20 cellular contexts compared by ENCODE assay signal in the genomic region with DNA sequence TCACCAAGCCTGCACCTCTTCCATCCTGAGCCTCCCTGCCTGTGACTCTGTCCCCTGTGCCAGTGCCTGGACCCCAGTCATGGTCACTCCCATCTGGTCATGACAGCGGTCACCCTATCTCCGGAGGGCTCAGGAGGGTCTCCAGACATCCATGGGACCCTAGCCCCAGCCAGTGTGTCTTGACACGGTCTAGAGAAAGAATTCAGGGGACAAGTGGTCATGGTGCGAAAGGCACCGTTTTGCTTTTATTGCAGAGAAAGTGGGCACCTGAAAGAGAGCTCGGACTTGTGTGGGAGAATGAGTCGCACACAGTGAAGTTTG. TPM values are rescaled to one million over a fixed set of nuclear protein-coding genes. Genes with fewer than 3 reads are reported as not detected.
DNase-seq lines count a peak whose midpoint lies in the region; ATAC-seq and TF ChIP-seq lines count a peak whose summit lies in the region.
"Had no signal": no experiment of that assay in that cellular context is flagged by ENCODE, and none has a peak within 500 bp of the region (broad histone marks: within the 10 kb centered on the region; RNA-seq: fewer than 3 reads in every experiment).

No MANE protein-coding gene starts in this region.

- H3K9me3 Mint-ChIP-seq in CD14-positive monocyte: peaks cover 0 to 18% (median 9%) of the 10 kb centered on the region in 7 donors
- H3K9me3 Mint-ChIP-seq: CD8-positive, alpha-beta T cell had no signal

- H3K27me3 ChIP-seq in Panc1 (ENCODE audit: control insufficient read depth, insufficient read depth, low read length): no peaks in the 10 kb centered on the region
- H3K27me3 ChIP-seq in neuronal stem cell (ENCODE audit: control insufficient read depth in 3 of 3, insufficient read depth in 3 of 3, low read depth in 1 of 3, low read length in 3 of 3): peaks cover 7 to 79% (median 43%) of the 10 kb centered on the region in 3 experiments

- in situ Hi-C loops in Panc1 (cut with HindIII; ENCODE audit: low pct_unique_long_range_greater_than_20kb, low sequenced_read_pairs): loop anchor here (25.0 kb wide), 1 partner anchor 159 kb away; no protein-coding TSS in a partner anchor

- intact Hi-C loops in CD14-positive monocyte (cut with micrococcal nuclease) (no loop called here), Panc1 (cut with micrococcal nuclease; ENCODE audit: unreplicated experiment) (no loop called here)

- peaks cover 74 to 84% (median 76%) of the 10 kb centered on the region in 3 donors for H3K27me3 Mint-ChIP-seq in CD14-positive monocyte (ENCODE audit: low read depth in 3 of 3)

- no peak overlapping the region for H3K9ac ChIP-seq in neuronal stem cell (ENCODE audit: low read depth, low read length, poor library complexity)

- no peaks in the 10 kb centered on the region for H3K9me3 ChIP-seq in Panc1 (ENCODE audit: control insufficient read depth, insufficient read depth, low read depth, low read length)
- H3K9me3 ChIP-seq in neuronal stem cell (replicated peaks in 1 of 2; ENCODE audit: control insufficient read depth in 2 of 2, insufficient read depth in 1 of 2, low read depth in 1 of 2, low read length in 2 of 2): no peaks in the 10 kb centered on the region
- H3K9me3 ChIP-seq: A549, Caco-2, HAP-1 had no signal

- no peak overlapping the region for H4K8ac ChIP-seq in neuronal stem cell (ENCODE audit: low read depth, low read length)

- TF ChIP-seq CTCF in CD14-positive monocyte (IDR thresholded peaks at IDR 0.05) (no peak), Panc1 (IDR thresholded peaks at IDR 0.05) (no peak)

- POLR2A ChIA-PET in Panc1 (lab: Charles Lee): no interaction called here

- no CpG with 5 or more reads among the region's 7 CpGs for WGBS in neuronal stem cell (ENCODE audit: extremely low coverage in 2 of 2, insufficient read length in 2 of 2, insufficient replicate concordance in 1 of 2), 2 donors

- H3K4me1 Mint-ChIP-seq in CD14-positive monocyte: peaks cover 22% of the 10 kb centered on the region

- H3K4me1 ChIP-seq in Panc1 (ENCODE audit: control insufficient read depth, insufficient read depth, low read length) (peaks cover 42% of the 10 kb centered on the region), neuronal stem cell (ENCODE audit: control insufficient read depth in 2 of 2, insufficient read depth in 1 of 2, low read depth in 1 of 2, low read length in 2 of 2) (peaks cover 5 to 20% of the 10 kb centered on the region in 2 donors)
- H3K4me1 ChIP-seq: HAP-1 had no signal

- CTCF ChIA-PET in Panc1 (lab: Charles Lee): interaction anchor here (1.7 kb wide), 1 partner anchor 159 kb away, joined by 8 read pairs; no protein-coding TSS in a partner anchor

- H3K36me3 Mint-ChIP-seq in CD14-positive monocyte: peaks cover 14 to 17% of the 10 kb centered on the region in 2 donors
- H3K36me3 Mint-ChIP-seq: CD4-positive, CD25-positive, alpha-beta regulatory T cell; CD8-positive, alpha-beta T cell had no signal

- H3K4me2 ChIP-seq in neuronal stem cell (ENCODE audit: insufficient read depth, low read length, poor library complexity, severe bottlenecking): no peak overlapping the region
- H3K4me2 ChIP-seq: A549, GM23338 had no signal

- no peak overlapping the region for H3K14ac ChIP-seq in neuronal stem cell (ENCODE audit: low read length)

- no peaks in the 10 kb centered on the region for H3K79me1 ChIP-seq in neuronal stem cell (ENCODE audit: low read depth, low read length)

- H3K4me3 Mint-ChIP-seq in CD14-positive monocyte: no peak overlapping the region
- H3K4me3 Mint-ChIP-seq: CD8-positive, alpha-beta T cell; GM23338; HFFc6 had no signal

- BruUV-seq in Panc1 (replicated peaks; lab: Mats Ljungman, UMichigan): no TSS peak

- peak; percentile 30 for DNase-seq in CD14-positive monocyte (ENCODE audit: low spot score)
- DNase-seq in Panc1 (ENCODE audit: low read depth, low spot score): no peak
- no peak for DNase-seq in neuronal stem cell (ENCODE audit: low spot score)
- no peak for DNase-seq in AG08395 (ENCODE audit: low spot score)
- no peak for DNase-seq in epidermal melanocyte (ENCODE audit: insufficient read length, low spot score)
- DNase-seq: 8988T; ACHN; C1 segment of cervical spinal cord; Caco-2; CD4-positive, CD25-positive, alpha-beta regulatory T cell; CD8-positive, alpha-beta T cell; DMS153; EL; GDM1; HFFc6 had no signal

- peak overlapping the region; percentile 6 for H3K18ac ChIP-seq in neuronal stem cell (ENCODE audit: low read length)

- no peak overlapping the region for H2BK120ac ChIP-seq in neuronal stem cell (ENCODE audit: low read depth, low read length)

- H3K27ac Mint-ChIP-seq in CD14-positive monocyte: no peak overlapping the region
- H3K27ac Mint-ChIP-seq: CD8-positive, alpha-beta T cell; GM23338; HFFc6 had no signal

- no peak overlapping the region for H2AFZ ChIP-seq in neuronal stem cell (ENCODE audit: low read length)

- H2BK5ac ChIP-seq in neuronal stem cell (ENCODE audit: low read length): no peak overlapping the region

- H3K27ac ChIP-seq in Panc1 (ENCODE audit: low read length): peak overlapping the region; percentile 61
- H3K27ac ChIP-seq in neuronal stem cell (replicated peaks; ENCODE audit: low read length): no peak overlapping the region

- H2AK5ac ChIP-seq in neuronal stem cell (ENCODE audit: low read depth, low read length): peak overlapping the region; percentile 71

- H3K36me3 ChIP-seq in Panc1 (ENCODE audit: control insufficient read depth, insufficient read depth, low read length) (no peaks in the 10 kb centered on the region; the same call in 1 of the 2 replicates), neuronal stem cell (replicated peaks in 1 of 2; ENCODE audit: control insufficient read depth in 2 of 2, insufficient read depth in 2 of 2, low read length in 2 of 2) (no peaks in the 10 kb centered on the region)
- H3K36me3 ChIP-seq: HAP-1 had no signal

- no peak overlapping the region for H3K23ac ChIP-seq in neuronal stem cell (ENCODE audit: low read depth, low read length, poor library complexity)

- no peak overlapping the region for H4K91ac ChIP-seq in neuronal stem cell (ENCODE audit: low read depth, low read length, poor library complexity)

- ATAC-seq in Panc1 (no peak), HG03135 (IDR thresholded peaks at IDR 0.05; ENCODE audit: unreplicated experiment) (no peak)
- ATAC-seq: A549; CD8-positive, alpha-beta T cell; GM12878 had no signal

- H2BK12ac ChIP-seq in neuronal stem cell (ENCODE audit: low read length): no peak overlapping the region

- H3K4ac ChIP-seq in neuronal stem cell (ENCODE audit: low read length): no peak overlapping the region

- peak overlapping the region; percentile 32 for H2BK15ac ChIP-seq in neuronal stem cell (ENCODE audit: low read length)

- H3K4me3 ChIP-seq in Panc1 (ENCODE audit: low read depth in 2 of 2, low read length in 2 of 2) (no peak overlapping the region), neuronal stem cell (ENCODE audit: low read length in 2 of 2) (no peak overlapping the region)
- H3K4me3 ChIP-seq: A549, GM12878, GM23338, HAP-1 had no signal

RNA-seq across cellular contexts. Expression of gene RIPK4, which starts 4.7 kb away (rescaled TPM):
- under 1 TPM in 1 of 2 donors, not detected in 1; 0.09 TPM for polyA plus RNA-seq in CD14-positive monocyte
- total RNA-seq in Panc1 (2021; ENCODE audit: unreplicated experiment): 67.4 TPM
- polyA plus RNA-seq in Panc1 (2012; ENCODE audit: insufficient read length): 76.4 TPM
- polyA plus RNA-seq in neuronal stem cell (2013, experiment 1 of 2): 0.47 TPM
- polyA plus RNA-seq in neuronal stem cell (2013, experiment 2 of 2): 0.46 TPM
- polyA plus RNA-seq: GM12878 had no signal
